Comparison of ENCODE assay signal across 26 cellular contexts in genomic region chr15:88335074-88335473, GRCh38.
"Had no signal": no experiment of that assay in that cellular context is flagged by ENCODE, and none has a peak within 500 bp of the region (broad histone marks: within the 10 kb centered on the region; RNA-seq: fewer than 3 reads in every experiment).

No MANE protein-coding gene starts in this region.

- H3K36me3 ChIP-seq: adrenal gland had no signal

- H3K9me3 Mint-ChIP-seq: activated CD4-positive, alpha-beta T cell treated with anti-CD3 and anti-CD28 coated beads, Interleukin-2, amount 10 ng/mL, durations not matched to agents 7 days and 5 days; activated naive CD4-positive, alpha-beta T cell treated with anti-CD3 and anti-CD28 coated beads for 36 hours; activated naive CD4-positive, alpha-beta T cell treated with anti-CD3 and anti-CD28 coated beads, Interleukin-2, amount 50 U/mL, for 72 hours; activated T-cell treated with anti-CD3 and anti-CD28 coated beads, Interleukin-2, amount 50 U/mL, for 24 hours; activated T-helper 2 cell treated with anti-CD3 and anti-CD28 coated beads, Interferon-gamma antibody, Interleukin-2, Interleukin-4, amounts not matched to agents 10 μg/mL and 5 μg/mL and 100 μg/mL, durations not matched to agents 14 hours and 24 hours and 36 hours; WTC11 had no signal

- H3K9me3 ChIP-seq: adrenal gland had no signal

- H3K4me1 ChIP-seq: adrenal gland had no signal

- H3K27ac Mint-ChIP-seq: activated CD4-positive, alpha-beta T cell treated with anti-CD3 and anti-CD28 coated beads for 36 hours; activated CD4-positive, alpha-beta T cell treated with anti-CD3 and anti-CD28 coated beads, Interleukin-2, amount 10 ng/mL, durations not matched to agents 7 days and 5 days; activated CD8-positive, alpha-beta T cell treated with anti-CD3 and anti-CD28 coated beads, Interleukin-2, amount 10 ng/mL, durations not matched to agents 7 days and 5 days; activated naive CD4-positive, alpha-beta T cell treated with anti-CD3 and anti-CD28 coated beads for 36 hours; activated naive CD4-positive, alpha-beta T cell treated with anti-CD3 and anti-CD28 coated beads, Interleukin-2, amount 50 U/mL, for 72 hours; activated T-cell treated with anti-CD3 and anti-CD28 coated beads, Interleukin-2, amount 50 U/mL, for 24 hours; activated T-helper 2 cell treated with anti-CD3 and anti-CD28 coated beads, Interferon-gamma antibody, Interleukin-2, Interleukin-4, amounts not matched to agents 10 μg/mL and 5 μg/mL and 100 μg/mL, durations not matched to agents 14 hours and 24 hours and 36 hours; brain; WTC11 had no signal

- H3K27me3 Mint-ChIP-seq: brain had no signal

- H3K27me3 ChIP-seq: adrenal gland had no signal

- H3K4me1 Mint-ChIP-seq: activated CD4-positive, alpha-beta T cell treated with anti-CD3 and anti-CD28 coated beads for 36 hours; activated CD4-positive, alpha-beta T cell treated with anti-CD3 and anti-CD28 coated beads, Interleukin-2, amount 10 ng/mL, durations not matched to agents 7 days and 5 days; brain; WTC11 had no signal

- H3K36me3 Mint-ChIP-seq: activated naive CD4-positive, alpha-beta T cell treated with anti-CD3 and anti-CD28 coated beads, Interleukin-2, amount 50 U/mL, for 72 hours; brain; WTC11 had no signal

- H3K27ac ChIP-seq: adrenal gland had no signal

- ATAC-seq: activated CD4-positive, alpha-beta T cell treated with anti-CD3 and anti-CD28 coated beads for 36 hours; activated CD4-positive, CD25-positive, alpha-beta regulatory T cell treated with anti-CD3 and anti-CD28 coated beads, Interleukin-2, amount 50 U/mL, for 24 hours; activated CD8-positive, alpha-beta T cell treated with anti-CD3 and anti-CD28 coated beads, Interleukin-2, amount 10 ng/mL, durations not matched to agents 7 days and 5 days; activated naive CD4-positive, alpha-beta T cell treated with anti-CD3 and anti-CD28 coated beads, Interleukin-2, amount 50 U/mL, for 72 hours; WTC11 had no signal

- DNase-seq: activated CD4-positive, alpha-beta T cell treated with anti-CD3 and anti-CD28 coated beads for 36 hours; activated CD4-positive, alpha-beta T cell treated with anti-CD3 and anti-CD28 coated beads, Interleukin-2, amount 10 ng/mL, durations not matched to agents 7 days and 5 days; activated CD4-positive, alpha-beta T cell treated with anti-CD3 and anti-CD28 coated beads, Interleukin-2, amount 50 U/mL, for 48 hours; activated CD8-positive, alpha-beta T cell treated with anti-CD3 and anti-CD28 coated beads, Interleukin-2, amount 10 ng/mL, durations not matched to agents 7 days and 5 days; activated gamma-delta T cell treated with Interleukin-2 at 50 U/mL for 16 hours; activated naive CD4-positive, alpha-beta T cell treated with anti-CD3 and anti-CD28 coated beads for 36 hours; activated T-cell treated with anti-CD3 and anti-CD28 coated beads, Interleukin-2, amount 50 U/mL, for 24 hours; adrenal gland; cerebellar nuclear complex; NCI-H1105; NCI-H1417 treated with DMSO at 0.1 percent for 48 hours; NCI-H187 treated with DMSO at 0.1 percent for 48 hours; NCI-H2081; NCI-H2171 treated with DMSO at 0.1 percent for 48 hours; NCI-H446 treated with DMSO at 0.1 percent for 48 hours; NCI-H524 treated with DMSO at 0.1 percent for 48 hours; NK-92 treated with Interleukin-12 subunit alpha and Interleukin-12 subunit beta, amount 100 ng/mL, for 24 hours; OCI-M1; Right ventricle myocardium superior; T-helper 1 cell; T1000 had no signal

- H3K4me3 ChIP-seq: adrenal gland had no signal

- H3K4me3 Mint-ChIP-seq: activated CD4-positive, alpha-beta T cell treated with anti-CD3 and anti-CD28 coated beads for 36 hours; activated CD4-positive, alpha-beta T cell treated with anti-CD3 and anti-CD28 coated beads, Interleukin-2, amount 10 ng/mL, durations not matched to agents 7 days and 5 days; activated CD8-positive, alpha-beta T cell treated with anti-CD3 and anti-CD28 coated beads, Interleukin-2, amount 10 ng/mL, durations not matched to agents 7 days and 5 days; activated naive CD4-positive, alpha-beta T cell treated with anti-CD3 and anti-CD28 coated beads for 36 hours; activated T-cell treated with anti-CD3 and anti-CD28 coated beads, Interleukin-2, amount 50 U/mL, for 24 hours; brain; WTC11 had no signal
